In the genomic region with DNA sequence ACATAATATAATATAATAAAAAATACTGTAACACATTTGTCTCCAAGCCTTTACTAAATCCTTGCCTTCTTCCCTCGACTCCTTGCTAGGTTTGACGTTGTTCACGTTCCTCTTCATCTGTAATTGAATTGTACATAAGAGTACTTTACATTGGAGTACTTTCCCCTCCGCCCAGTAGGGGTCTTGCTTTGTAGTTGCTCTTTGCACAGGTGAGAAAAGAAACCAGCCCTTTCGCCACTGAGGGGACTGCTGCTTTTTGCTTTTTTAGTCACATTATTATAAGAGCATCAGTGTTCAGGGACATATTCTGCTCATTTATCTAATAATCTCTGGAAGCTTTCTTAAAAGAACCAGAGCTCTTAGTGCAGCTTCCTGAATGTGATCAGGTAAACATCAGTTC, we compare ENCODE assay signal across 2 cellular contexts.
TF ChIP-seq lines count a peak whose summit lies in the region.

No MANE protein-coding gene starts in this region.

TF ChIP-seq in SK-N-SH, 30 proteins besides CTCF, POLR2A, EP300 and RAD21:
- no peak for TF ChIP-seq TCF12 (IDR thresholded peaks at IDR 0.05)
- TF ChIP-seq ELF1 (IDR thresholded peaks at IDR 0.05), result no peak
- TF ChIP-seq, protein P1, sequence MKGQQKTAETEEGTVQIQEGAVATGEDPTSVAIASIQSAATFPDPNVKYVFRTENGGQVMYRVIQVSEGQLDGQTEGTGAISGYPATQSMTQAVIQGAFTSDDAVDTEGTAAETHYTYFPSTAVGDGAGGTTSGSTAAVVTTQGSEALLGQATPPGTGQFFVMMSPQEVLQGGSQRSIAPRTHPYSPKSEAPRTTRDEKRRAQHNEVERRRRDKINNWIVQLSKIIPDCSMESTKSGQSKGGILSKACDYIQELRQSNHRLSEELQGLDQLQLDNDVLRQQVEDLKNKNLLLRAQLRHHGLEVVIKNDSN (IDR thresholded peaks at IDR 0.05; ENCODE audit: borderline replicate concordance, low read depth), result no peak
- no peak for TF ChIP-seq PBX3 (IDR thresholded peaks at IDR 0.05)

TF ChIP-seq in SK-N-SH treated with all-trans-retinoic acid at 6 μM for 48 hours, 23 proteins besides CTCF, POLR2A, EP300 and RAD21:
- TF ChIP-seq ZNF565 (CRISPR knock-in tag; conservative IDR thresholded peaks at IDR 0.05; ENCODE audit: low read depth) (no peak), ARNTL (CRISPR knock-in tag; IDR thresholded peaks at IDR 0.05; ENCODE audit: borderline replicate concordance, low read depth) (no peak), RARB (CRISPR knock-in tag; IDR thresholded peaks at IDR 0.05) (no peak), OSR1 (CRISPR knock-in tag; IDR thresholded peaks at IDR 0.05) (no peak), ZNF8 (CRISPR knock-in tag; IDR thresholded peaks at IDR 0.05) (no peak), CREB5 (CRISPR knock-in tag; IDR thresholded peaks at IDR 0.05; ENCODE audit: low read depth) (no peak), TOX (CRISPR knock-in tag; IDR thresholded peaks at IDR 0.05; ENCODE audit: borderline replicate concordance) (no peak), ZFP30 (CRISPR knock-in tag; IDR thresholded peaks at IDR 0.05) (no peak), PPARA (CRISPR knock-in tag; IDR thresholded peaks at IDR 0.05; ENCODE audit: borderline replicate concordance) (no peak), SNAI2 (CRISPR knock-in tag; IDR thresholded peaks at IDR 0.05) (no peak)
